1 cellular context compared by ENCODE assay signal in genomic region chr4:89166971-89167475, GRCh38.
TF ChIP-seq lines count a peak whose summit lies in the region.

No MANE protein-coding gene starts in this region.

TF ChIP-seq in endothelial cell of umbilical vein, 7 proteins besides CTCF, POLR2A, EP300 and RAD21 (continued from another document):
- no peak for TF ChIP-seq GATA2 (IDR thresholded peaks at IDR 0.05; ENCODE audit: insufficient read depth, insufficient read length, low read depth, low read length)
- TF ChIP-seq POLR2AphosphoS5 (IDR thresholded peaks at IDR 0.05; ENCODE audit: insufficient read depth, low read depth, low read length): no peak
- no peak for TF ChIP-seq MAX (IDR thresholded peaks at IDR 0.05; ENCODE audit: insufficient read depth, insufficient read length)
- TF ChIP-seq FOS (IDR thresholded peaks at IDR 0.05; ENCODE audit: borderline replicate concordance, insufficient read depth, low read length): no peak
- no peak for TF ChIP-seq MYC (IDR thresholded peaks at IDR 0.05; ENCODE audit: low read depth, low read length)
